ENCODE assay signal across 21 cellular contexts in genomic region chr12:124874988-124875802, GRCh38. TPM values are rescaled to one million over a fixed set of nuclear protein-coding genes. Genes with fewer than 3 reads are reported as not detected.
A peak's percentile ranks its signal among the peaks of the same experiment; 100 is the strongest.
DNase-seq lines count a peak whose midpoint lies in the region; ATAC-seq, FAIRE-seq and TF ChIP-seq lines count a peak whose summit lies in the region.
"Had no signal": no experiment of that assay in that cellular context is flagged by ENCODE, and none has a peak within 500 bp of the region (broad histone marks: within the 10 kb centered on the region; RNA-seq: fewer than 3 reads in every experiment).

No MANE protein-coding gene starts in this region.

- peaks cover 3% of the 10 kb centered on the region; the same call in 1 of the 2 replicates for H3K9me1 ChIP-seq in IMR-90 (ENCODE audit: insufficient read depth, low read length)

- no TSS peak for BruUV-seq in IMR-90 (replicated peaks; lab: Mats Ljungman, UMichigan)

- H3K4me2 ChIP-seq in A549 (peak overlapping the region; percentile 50), IMR-90 (ENCODE audit: low read depth, low read length) (no peak overlapping the region)

- H3K27me3 ChIP-seq in IMR-90 (ENCODE audit: control insufficient read depth, insufficient read depth, low read length) (peaks cover 3% of the 10 kb centered on the region; the same call in 1 of the 2 replicates), tibial nerve (no peaks in the 10 kb centered on the region)

- H3K4me1 ChIP-seq in A549 (peaks cover 20% of the 10 kb centered on the region), IMR-90 (ENCODE audit: control insufficient read depth, insufficient read depth, low read length) (peaks cover 3% of the 10 kb centered on the region; the same call in 1 of the 2 replicates), tibial nerve (peaks cover 0 to 9% (median 0%) of the 10 kb centered on the region in 4 donors)

- CTCF ChIA-PET in A549 (lab: Yijun Ruan, JAX) (interaction anchor here (0.8 to 1.7 kb wide), 2 partner anchors 13 to 32 kb away, joined by 3 read pairs; no protein-coding TSS in a partner anchor), IMR-90 (lab: Yijun Ruan, JAX) (no interaction called here)

- POLR2A ChIA-PET in A549 (lab: Yijun Ruan, JAX), result no interaction called here
- POLR2A ChIA-PET in IMR-90 (lab: Charles Lee; ENCODE audit: unreplicated experiment), result no interaction called here

- TF ChIP-seq CTCF in A549 (IDR thresholded peaks at IDR 0.05), result no peak
- TF ChIP-seq CTCF in IMR-90 (conservative IDR thresholded peaks at IDR 0.05; ENCODE audit: low read depth, low read length), result no peak
- TF ChIP-seq CTCF in nephron (IDR thresholded peaks at IDR 0.05; ENCODE audit: unreplicated experiment in 3 of 3), result no peak
- TF ChIP-seq CTCF in tibial nerve (IDR thresholded peaks at IDR 0.05), result no peak

- H3K4ac ChIP-seq in IMR-90 (ENCODE audit: low read depth, low read length), result no peak overlapping the region

- H3K4me3 Mint-ChIP-seq in nephron, result no peak overlapping the region
- H3K4me3 Mint-ChIP-seq in activated T-helper 1 cell treated with anti-CD3 and anti-CD28 coated beads, Interleukin-12 subunit alpha, Interleukin-12 subunit beta, Interleukin-2, Interleukin-4 antibody, amounts not matched to agents 30 ng/mL and 10 ng/mL and 1 ng/mL, durations not matched to agents 14 hours and 24 hours and 36 hours, result no peak overlapping the region
- H3K4me3 Mint-ChIP-seq: CD4-positive, alpha-beta memory T cell; HFFc6 had no signal

- H3K9me3 Mint-ChIP-seq in nephron, result no peaks in the 10 kb centered on the region
- no peaks in the 10 kb centered on the region for H3K9me3 Mint-ChIP-seq in activated T-helper 1 cell treated with anti-CD3 and anti-CD28 coated beads, Interleukin-12 subunit alpha, Interleukin-12 subunit beta, Interleukin-2, Interleukin-4 antibody, amounts not matched to agents 30 ng/mL and 10 ng/mL and 1 ng/mL, durations not matched to agents 14 hours and 24 hours and 36 hours
- H3K9me3 Mint-ChIP-seq: CD4-positive, alpha-beta memory T cell; HFFc6 had no signal

- TF ChIP-seq EP300 in A549 (IDR thresholded peaks at IDR 0.05) (no peak), tibial nerve (IDR thresholded peaks at IDR 0.05) (no peak)

- H3K9me3 ChIP-seq in A549 (no peaks in the 10 kb centered on the region), IMR-90 (ENCODE audit: control insufficient read depth, insufficient read depth, low read length) (no peaks in the 10 kb centered on the region), tibial nerve (no peaks in the 10 kb centered on the region)

- H3K14ac ChIP-seq in IMR-90 (replicated peaks; ENCODE audit: low read depth, low read length), result no peak overlapping the region

- TF ChIP-seq POLR2A in A549 (IDR thresholded peaks at IDR 0.05; ENCODE audit: low read length) (no peak), IMR-90 (IDR thresholded peaks at IDR 0.05; ENCODE audit: low read depth, low read length) (no peak), erythroblast (IDR thresholded peaks at IDR 0.05; ENCODE audit: low read length) (no peak), tibial nerve (IDR thresholded peaks at IDR 0.05) (no peak)

- dilution Hi-C loops in IMR-90 (cut with HindIII; ENCODE audit: low sequenced_read_pairs, unreplicated experiment), result no loop called here

- no peak overlapping the region for H3K56ac ChIP-seq in IMR-90 (ENCODE audit: extremely low read depth, insufficient read depth, low read length)

- DNase-seq in A549 (ENCODE audit: low read depth in 1 of 2, low spot score in 1 of 2) (no peak), IMR-90 (no peak), erythroblast (lab: John Stamatoyannopoulos, UW) (peak; percentile 23 to 52), tibial nerve (ENCODE audit: low spot score in 2 of 2) (no peak), NCI-H1048 (lab: John Stamatoyannopoulos, UW) (no peak), NCI-H345 treated with DMSO at 0.1 percent for 48 hours (lab: John Stamatoyannopoulos, UW; ENCODE audit: unreplicated experiment) (no peak)
- no peak for DNase-seq in activated T-helper 1 cell treated with anti-CD3 and anti-CD28 coated beads, Interleukin-12 subunit alpha, Interleukin-12 subunit beta, Interleukin-2, Interleukin-4 antibody, amounts not matched to agents 30 ng/mL and 10 ng/mL and 1 ng/mL, durations not matched to agents 14 hours and 24 hours and 36 hours (ENCODE audit: low spot score)
- DNase-seq: AML-193; CD4-positive, alpha-beta memory T cell; DMS79 treated with DMSO at 0.1 percent for 48 hours; GM23248; HFFc6; NCI-H1092; NCI-H1694; NCI-H2107; NCI-H226; NCI-H69; SHP77 had no signal

- H3K27me3 Mint-ChIP-seq in nephron (ENCODE audit: low read depth), result peaks cover 12% of the 10 kb centered on the region
- H3K27me3 Mint-ChIP-seq in activated T-helper 1 cell treated with anti-CD3 and anti-CD28 coated beads, Interleukin-12 subunit alpha, Interleukin-12 subunit beta, Interleukin-2, Interleukin-4 antibody, amounts not matched to agents 30 ng/mL and 10 ng/mL and 1 ng/mL, durations not matched to agents 14 hours and 24 hours and 36 hours (ENCODE audit: insufficient read depth), result peaks cover 5% of the 10 kb centered on the region

- H3K36me3 ChIP-seq in IMR-90 (ENCODE audit: control insufficient read depth, insufficient read depth, low read length) (no peaks in the 10 kb centered on the region), tibial nerve (no peaks in the 10 kb centered on the region)

- 65% methylated on average over 14 of the region's 14 CpGs for WGBS in A549 (ENCODE audit: missing lambda C conversion rate)
- 30% methylated on average over 2 of the region's 14 CpGs; no CpG with 5 or more reads in 1 of the 2 experiments for WGBS in IMR-90 (ENCODE audit: extremely low coverage in 2 of 2, insufficient read length in 1 of 2), 2 experiments
- WGBS in tibial nerve, 2 donors, result 70 to 85% methylated on average over 13 to 14 of the region's 14 CpGs

- H4K5ac ChIP-seq in IMR-90 (ENCODE audit: low read depth, low read length), result no peak overlapping the region; the same call in 1 of the 2 replicates

- no peaks in the 10 kb centered on the region for H3K79me1 ChIP-seq in IMR-90 (ENCODE audit: low read depth in 1 of 2, low read length in 2 of 2)

- no peak overlapping the region for H3K18ac ChIP-seq in IMR-90 (ENCODE audit: low read depth, low read length)

- no peaks in the 10 kb centered on the region for H4K20me1 ChIP-seq in IMR-90 (ENCODE audit: insufficient read depth, low read length)

- ATAC-seq in A549, result peak; percentile 12 to 54; a peak in 4 of 6 replicates
- peak; percentile 48 for ATAC-seq in IMR-90 (ENCODE audit: low read depth)

- H2AFZ ChIP-seq in IMR-90 (replicated peaks; ENCODE audit: low read length, poor library complexity), result peak overlapping the region; percentile 78
- H2AFZ ChIP-seq: GM23248 had no signal

- no peak overlapping the region for H2BK120ac ChIP-seq in IMR-90 (ENCODE audit: low read depth, low read length)

- in situ Hi-C loops in IMR-90 (cut with MboI; ENCODE audit: low sequenced_read_pairs), result no loop called here

- H2BK5ac ChIP-seq in IMR-90 (ENCODE audit: low read depth, low read length, poor library complexity, severe bottlenecking), result no peak overlapping the region

- H3K27ac ChIP-seq in A549 (peak overlapping the region; percentile 54 to 76; a peak in 5 of 6 replicates), IMR-90 (ENCODE audit: insufficient read depth, low read length) (no peak overlapping the region), tibial nerve (no peak overlapping the region)
- H3K27ac ChIP-seq: GM23248 had no signal

- H2AK9ac ChIP-seq in IMR-90 (replicated peaks; ENCODE audit: low read depth, low read length, poor library complexity), result no peak overlapping the region

- H3K4me3 ChIP-seq in A549 (no peak overlapping the region), IMR-90 (ENCODE audit: insufficient read depth, low read depth, low read length) (no peak overlapping the region), tibial nerve (no peak overlapping the region)
- H3K4me3 ChIP-seq: GM23248 had no signal

- no peak overlapping the region for H3K9ac ChIP-seq in IMR-90 (ENCODE audit: low read depth, low read length)
- H3K9ac ChIP-seq: GM23248 had no signal

- intact Hi-C loops in IMR-90 (cut with micrococcal nuclease), result no loop called here
- intact Hi-C loops in activated T-helper 1 cell treated with anti-CD3 and anti-CD28 coated beads, Interleukin-12 subunit alpha, Interleukin-12 subunit beta, Interleukin-2, Interleukin-4 antibody, amounts not matched to agents 30 ng/mL and 10 ng/mL and 1 ng/mL, durations not matched to agents 14 hours and 24 hours and 36 hours (cut with micrococcal nuclease), result no loop called here

- H2BK15ac ChIP-seq in IMR-90 (ENCODE audit: low read depth, low read length), result no peak overlapping the region

- H3K4me1 Mint-ChIP-seq in nephron, result peaks cover 11% of the 10 kb centered on the region
- H3K4me1 Mint-ChIP-seq in activated T-helper 1 cell treated with anti-CD3 and anti-CD28 coated beads, Interleukin-12 subunit alpha, Interleukin-12 subunit beta, Interleukin-2, Interleukin-4 antibody, amounts not matched to agents 30 ng/mL and 10 ng/mL and 1 ng/mL, durations not matched to agents 14 hours and 24 hours and 36 hours (ENCODE audit: low read depth), result no peaks in the 10 kb centered on the region

- H3K23ac ChIP-seq in IMR-90 (ENCODE audit: low read depth, low read length), result no peak overlapping the region

- no peak overlapping the region for H4K8ac ChIP-seq in IMR-90 (ENCODE audit: low read depth in 2 of 2, low read length in 2 of 2)

- no peak overlapping the region for H4K91ac ChIP-seq in IMR-90 (ENCODE audit: insufficient read depth, low read depth, low read length)

- H2AK5ac ChIP-seq in IMR-90 (ENCODE audit: low read depth, low read length), result no peak overlapping the region

- TF ChIP-seq RAD21 in A549 (conservative IDR thresholded peaks at IDR 0.05 in 1 of 2, IDR thresholded peaks at IDR 0.05 in 1 of 2), result no peak
- no peak for TF ChIP-seq RAD21 in IMR-90 (IDR thresholded peaks at IDR 0.05; ENCODE audit: low read length)

- no peak overlapping the region for H2BK20ac ChIP-seq in IMR-90 (ENCODE audit: low read depth, low read length)

- no peaks in the 10 kb centered on the region for H3K36me3 Mint-ChIP-seq in nephron (ENCODE audit: low read depth)
- no peaks in the 10 kb centered on the region for H3K36me3 Mint-ChIP-seq in activated T-helper 1 cell treated with anti-CD3 and anti-CD28 coated beads, Interleukin-12 subunit alpha, Interleukin-12 subunit beta, Interleukin-2, Interleukin-4 antibody, amounts not matched to agents 30 ng/mL and 10 ng/mL and 1 ng/mL, durations not matched to agents 14 hours and 24 hours and 36 hours (ENCODE audit: low read depth)
- H3K36me3 Mint-ChIP-seq: CD4-positive, alpha-beta memory T cell had no signal

- no peak for FAIRE-seq in A549 (lab: Jason Lieb, UNC)
- FAIRE-seq: D721Med, G401.6 had no signal

- peak overlapping the region; percentile 1 to 18 (median 11) for H3K27ac Mint-ChIP-seq in nephron
- no peak overlapping the region for H3K27ac Mint-ChIP-seq in activated T-helper 1 cell treated with anti-CD3 and anti-CD28 coated beads, Interleukin-12 subunit alpha, Interleukin-12 subunit beta, Interleukin-2, Interleukin-4 antibody, amounts not matched to agents 30 ng/mL and 10 ng/mL and 1 ng/mL, durations not matched to agents 14 hours and 24 hours and 36 hours
- H3K27ac Mint-ChIP-seq: CD4-positive, alpha-beta memory T cell; HFFc6 had no signal

RNA-seq across cellular contexts. Expression of gene SCARB1, which starts 11.5 kb away (rescaled TPM):
- 81.1 and 111 TPM in 2 replicates for polyA plus RNA-seq in A549 (2011; rRNA removed)
- 281 and 385 TPM in 2 replicates for polyA plus RNA-seq in A549 (2012; cell fraction: cytosol; rRNA removed)
- polyA plus RNA-seq in A549 (2012; cell fraction: nucleus; rRNA removed), result 568 and 899 TPM in 2 replicates
- 151 to 160 TPM (median 154 TPM) in 3 replicates for polyA plus RNA-seq in A549 (2017; fragmentation: RNase III; extraction: RNeasy Plus Mini Kit Qiagen cat#74134 plus additional on column Dnase treatment)
- 151 and 173 TPM in 2 replicates for polyA minus RNA-seq in A549 (2011; rRNA and poly(A)+ RNA removed)
- 3.0 and 3.6 TPM in 2 replicates for total RNA-seq in IMR-90 (2012; rRNA removed)
- polyA plus RNA-seq in IMR-90 (2012; rRNA removed), result 24.8 and 27.0 TPM in 2 replicates
- polyA plus RNA-seq in IMR-90 (2012; cell fraction: cytosol; rRNA removed), result 20.5 and 47.8 TPM in 2 replicates
- polyA plus RNA-seq in IMR-90 (2012; cell fraction: nucleus; rRNA removed; ENCODE audit: low replicate concordance), result 36.2 and 109 TPM in 2 replicates
- 10 to 100 TPM; 15.3 to 55.3 (median 29.7) TPM for total RNA-seq in tibial nerve
- 17.9 and 18.5 TPM in 2 replicates for total RNA-seq in activated T-helper 1 cell treated with anti-CD3 and anti-CD28 coated beads, Interleukin-12 subunit alpha, Interleukin-12 subunit beta, Interleukin-2, Interleukin-4 antibody, amounts not matched to agents 30 ng/mL and 10 ng/mL and 1 ng/mL, durations not matched to agents 14 hours and 24 hours and 36 hours

RNA-seq across cellular contexts. Expression of gene UBC, which starts 39.3 kb away (rescaled TPM):
- polyA plus RNA-seq in A549 (2011; rRNA removed) (2,000 and 2,573 TPM in 2 replicates), A549 (2017; fragmentation: RNase III; extraction: RNeasy Plus Mini Kit Qiagen cat#74134 plus additional on column Dnase treatment) (993 to 1,034 TPM (median 1,028 TPM) in 3 replicates), IMR-90 (2012; rRNA removed) (2,042 and 2,259 TPM in 2 replicates)
- polyA plus RNA-seq in A549 (2012; cell fraction: cytosol; rRNA removed), result 1,783 and 1,966 TPM in 2 replicates
- 1,709 and 1,846 TPM in 2 replicates for polyA plus RNA-seq in A549 (2012; cell fraction: nucleus; rRNA removed)
- polyA minus RNA-seq in A549 (2011; rRNA and poly(A)+ RNA removed), result 1,104 and 1,174 TPM in 2 replicates
- total RNA-seq in IMR-90 (2012; rRNA removed) (2,742 and 4,320 TPM in 2 replicates), tibial nerve (1,000 to 10,000 TPM; 1,276 to 1,840 (median 1,378) TPM)
- 1,014 and 1,274 TPM in 2 replicates for polyA plus RNA-seq in IMR-90 (2012; cell fraction: cytosol; rRNA removed)
- 915 and 1,106 TPM in 2 replicates for polyA plus RNA-seq in IMR-90 (2012; cell fraction: nucleus; rRNA removed; ENCODE audit: low replicate concordance)
- 883 and 899 TPM in 2 replicates for total RNA-seq in activated T-helper 1 cell treated with anti-CD3 and anti-CD28 coated beads, Interleukin-12 subunit alpha, Interleukin-12 subunit beta, Interleukin-2, Interleukin-4 antibody, amounts not matched to agents 30 ng/mL and 10 ng/mL and 1 ng/mL, durations not matched to agents 14 hours and 24 hours and 36 hours

Comparison
In these comparisons a context has a peak if more than half of its experiments do, and no peak if none do; other contexts are left out.
1. DNase-seq: peak in erythroblast (2 of 2); none in A549 (0 of 2), IMR-90 (single experiment), tibial nerve (0 of 2), NCI-H1048 (single experiment), NCI-H345 treated with DMSO at 0.1 percent for 48 hours (single experiment) and activated T-helper 1 cell treated with anti-CD3 and anti-CD28 coated beads, Interleukin-12 subunit alpha, Interleukin-12 subunit beta, Interleukin-2, Interleukin-4 antibody, amounts not matched to agents 30 ng/mL and 10 ng/mL and 1 ng/mL, durations not matched to agents 14 hours and 24 hours and 36 hours (single experiment).
2. H3K27ac ChIP-seq: peak in A549 (2 of 2); none in IMR-90 (single experiment) and tibial nerve (0 of 4).